In genomic region chr2:13660231-13660630, GRCh38 we compare ENCODE assay signal across 29 cellular contexts.
"Had no signal": no experiment of that assay in that cellular context is flagged by ENCODE, and none has a peak within 500 bp of the region (broad histone marks: within the 10 kb centered on the region; RNA-seq: fewer than 3 reads in every experiment).

No MANE protein-coding gene starts in this region.

- H3K27me3 Mint-ChIP-seq: activated B cell treated with CpG ODN at 0.5 μM for 24 hours; activated CD4-positive, alpha-beta memory T cell treated with anti-CD3 and anti-CD28 coated beads for 36 hours had no signal

- H3K27me3 ChIP-seq: MG63, SJCRH30 had no signal

- H3K27ac Mint-ChIP-seq: activated B cell treated with CpG ODN at 0.5 μM for 24 hours; activated CD4-positive, alpha-beta memory T cell treated with anti-CD3 and anti-CD28 coated beads for 36 hours; activated naive CD4-positive, alpha-beta T cell treated with anti-CD3 and anti-CD28 coated beads for 36 hours; activated naive CD4-positive, alpha-beta T cell treated with anti-CD3 and anti-CD28 coated beads, Interleukin-2, amount 50 U/mL, for 72 hours; activated T-helper 1 cell treated with anti-CD3 and anti-CD28 coated beads, Interleukin-12 subunit alpha, Interleukin-12 subunit beta, Interleukin-2, Interleukin-4 antibody, amounts not matched to agents 30 ng/mL and 10 ng/mL and 1 ng/mL, durations not matched to agents 14 hours and 24 hours and 36 hours; brain; T-helper 1 cell treated with Interleukin-12 subunit alpha and Interleukin-12 subunit beta and Interleukin-4 antibody, amounts not matched to agents 30 μg/mL and 1 μg/mL, for 36 hours; T-helper 2 cell treated with Interferon-gamma antibody and Interleukin-4, amounts not matched to agents 5 μg/mL and 100 μg/mL, for 36 hours had no signal

- H3K4me3 ChIP-seq: MG63, SJCRH30, SK-N-MC had no signal

- H3K36me3 ChIP-seq: MG63, SJCRH30 had no signal

- H3K4me3 Mint-ChIP-seq: activated B cell treated with CpG ODN at 0.5 μM for 24 hours; activated CD4-positive, alpha-beta memory T cell treated with anti-CD3 and anti-CD28 coated beads for 36 hours; activated naive CD4-positive, alpha-beta T cell treated with anti-CD3 and anti-CD28 coated beads for 36 hours; activated T-cell treated with anti-CD3 and anti-CD28 coated beads, Interleukin-2, amount 50 U/mL, for 4 hours; activated T-helper 1 cell treated with anti-CD3 and anti-CD28 coated beads, Interleukin-12 subunit alpha, Interleukin-12 subunit beta, Interleukin-2, Interleukin-4 antibody, amounts not matched to agents 30 ng/mL and 10 ng/mL and 1 ng/mL, durations not matched to agents 14 hours and 24 hours and 36 hours; brain; T-helper 1 cell treated with Interleukin-12 subunit alpha and Interleukin-12 subunit beta and Interleukin-4 antibody, amounts not matched to agents 30 μg/mL and 1 μg/mL, for 36 hours; T-helper 2 cell treated with Interferon-gamma antibody and Interleukin-4, amounts not matched to agents 5 μg/mL and 100 μg/mL, for 36 hours had no signal

- H3K9me3 ChIP-seq: SJCRH30 had no signal

- H3K27ac ChIP-seq: SJCRH30, SK-N-MC had no signal

- DNase-seq: activated B cell treated with CpG ODN at 0.5 μM for 24 hours; activated CD4-positive, alpha-beta memory T cell treated with anti-CD3 and anti-CD28 coated beads for 36 hours; activated CD4-positive, alpha-beta T cell treated with anti-CD3 and anti-CD28 coated beads for 4 hours; activated CD4-positive, alpha-beta T cell treated with anti-CD3 and anti-CD28 coated beads, Interleukin-2, amount 50 U/mL, for 1 hour; activated CD4-positive, CD25-positive, alpha-beta regulatory T cell treated with anti-CD3 and anti-CD28 coated beads, Interleukin-2, amount 50 U/mL, for 72 hours; activated CD8-positive, alpha-beta memory T cell treated with anti-CD3 and anti-CD28 coated beads, Interleukin-2, amount 50 U/mL, for 4 hours; activated gamma-delta T cell treated with Interleukin-2 at 50 U/mL for 16 hours; activated naive CD4-positive, alpha-beta T cell treated with anti-CD3 and anti-CD28 coated beads for 36 hours; activated T-cell treated with anti-CD3 and anti-CD28 coated beads for 4 hours; activated T-cell treated with anti-CD3 and anti-CD28 coated beads, Interleukin-2, amount 50 U/mL, for 4 hours; caudate nucleus; Kasumi-1; KG1; MG63; NCI-H1092; NCI-H1436 treated with DMSO at 0.1 percent for 48 hours; NCI-H1694 treated with DMSO at 0.1 percent for 48 hours; NCI-H2029; NCI-H345; NCI-H524 treated with DMSO at 0.1 percent for 48 hours; SHP77; SJCRH30 had no signal

- H3K4me1 Mint-ChIP-seq: activated B cell treated with CpG ODN at 0.5 μM for 24 hours, brain had no signal

- H3K36me3 Mint-ChIP-seq: activated CD4-positive, alpha-beta memory T cell treated with anti-CD3 and anti-CD28 coated beads for 36 hours; brain had no signal

- H3K9me3 Mint-ChIP-seq: activated naive CD4-positive, alpha-beta T cell treated with anti-CD3 and anti-CD28 coated beads for 36 hours; activated T-helper 1 cell treated with anti-CD3 and anti-CD28 coated beads, Interleukin-12 subunit alpha, Interleukin-12 subunit beta, Interleukin-2, Interleukin-4 antibody, amounts not matched to agents 30 ng/mL and 10 ng/mL and 1 ng/mL, durations not matched to agents 14 hours and 24 hours and 36 hours had no signal

- ATAC-seq: activated naive CD4-positive, alpha-beta T cell treated with anti-CD3 and anti-CD28 coated beads, Interleukin-2, amount 50 U/mL, for 72 hours; activated T-cell treated with anti-CD3 and anti-CD28 coated beads, Interleukin-2, amount 50 U/mL, for 4 hours; Panc1 had no signal
